In the genomic region with DNA sequence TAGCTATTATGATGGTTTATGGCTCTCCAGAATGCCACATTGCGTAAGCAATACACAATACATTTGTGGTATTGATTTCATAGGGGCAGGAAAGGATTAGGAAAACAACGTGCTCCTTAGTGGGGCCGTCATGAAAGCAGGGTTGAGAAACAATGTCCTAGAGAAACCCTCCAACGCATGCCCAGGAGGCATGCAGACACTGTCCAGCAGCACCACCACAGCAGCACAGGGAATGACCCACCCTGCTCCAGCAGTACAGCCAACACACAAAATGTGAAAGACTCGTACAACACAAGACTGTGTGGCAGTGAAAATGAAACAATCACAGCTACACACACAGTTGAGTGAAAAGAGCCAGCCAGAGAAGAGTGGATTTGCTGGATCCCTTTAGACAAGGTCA, we compare ENCODE assay signal across 25 cellular contexts.
"Had no signal": no experiment of that assay in that cellular context is flagged by ENCODE, and none has a peak within 500 bp of the region (broad histone marks: within the 10 kb centered on the region; RNA-seq: fewer than 3 reads in every experiment).

No MANE protein-coding gene starts in this region.

- DNase-seq: cortex of kidney; effector CD4-positive, alpha-beta T cell; endodermal cell; foreskin fibroblast; gastrocnemius medialis; kidney; mesenchymal stem cell; midbrain; naive thymus-derived CD4-positive, alpha-beta T cell; nephron progenitor cell; nucleus accumbens; pancreas; retina; stimulated activated CD4-positive, alpha-beta T cell treated with anti-CD3 and anti-CD28 coated beads, Interleukin-4, amount 100 ng/mL, for 24 hours; stimulated activated naive CD4-positive, alpha-beta T cell treated with Interleukin-2 at 50 U/mL for 16 hours; stomach; thyroid gland; uterus had no signal

- H3K36me3 Mint-ChIP-seq: stimulated activated effector memory CD8-positive, alpha-beta T cell treated with anti-CD3 and anti-CD28 coated beads, Interleukin-12 subunit alpha, Interleukin-12 subunit beta, amount 100 ng/mL, for 72 hours had no signal

- H3K4me1 Mint-ChIP-seq: naive thymus-derived CD4-positive, alpha-beta T cell; stimulated activated effector memory CD8-positive, alpha-beta T cell treated with anti-CD3 and anti-CD28 coated beads, Interleukin-12 subunit alpha, Interleukin-12 subunit beta, amount 100 ng/mL, for 72 hours had no signal

- H3K36me3 ChIP-seq: gastrocnemius medialis, pancreas, stomach, thyroid gland, uterus had no signal

- H3K9me3 ChIP-seq: gastrocnemius medialis, pancreas, thyroid gland, uterus had no signal

- FAIRE-seq: kidney, pancreas had no signal

- H3K27ac Mint-ChIP-seq: endodermal cell; naive thymus-derived CD4-positive, alpha-beta T cell; nephron progenitor cell; stimulated activated effector memory CD8-positive, alpha-beta T cell treated with anti-CD3 and anti-CD28 coated beads, Interleukin-12 subunit alpha, Interleukin-12 subunit beta, amount 100 ng/mL, for 72 hours; type B pancreatic cell had no signal

- H3K9me3 Mint-ChIP-seq: stimulated activated effector memory CD8-positive, alpha-beta T cell treated with anti-CD3 and anti-CD28 coated beads, Interleukin-12 subunit alpha, Interleukin-12 subunit beta, amount 100 ng/mL, for 72 hours; type B pancreatic cell had no signal

- ATAC-seq: esophagus mucosa; gastrocnemius medialis; left lobe of liver; naive thymus-derived CD4-positive, alpha-beta T cell; pancreas; sciatic nerve; stimulated activated effector memory CD8-positive, alpha-beta T cell treated with anti-CD3 and anti-CD28 coated beads, Interleukin-12 subunit alpha, Interleukin-12 subunit beta, amount 100 ng/mL, for 72 hours had no signal

- H3K27me3 ChIP-seq: pancreas, thyroid gland, uterus had no signal

- H3K4me1 ChIP-seq: gastrocnemius medialis, pancreas, stomach, thyroid gland, uterus had no signal

- H3K4me3 Mint-ChIP-seq: endodermal cell; naive thymus-derived CD4-positive, alpha-beta T cell; nephron progenitor cell; stimulated activated effector memory CD8-positive, alpha-beta T cell treated with anti-CD3 and anti-CD28 coated beads, Interleukin-12 subunit alpha, Interleukin-12 subunit beta, amount 100 ng/mL, for 72 hours; type B pancreatic cell had no signal

- H3K4me3 ChIP-seq: gastrocnemius medialis, pancreas, smooth muscle cell, stomach, thyroid gland, uterus had no signal

- H3K27ac ChIP-seq: epithelial cell of prostate, gastrocnemius medialis, pancreas, stomach, thyroid gland, uterus had no signal
